Comparison of ENCODE assay signal across 1 cellular context in genomic region chr6:27388293-27389197, GRCh38.
TF ChIP-seq lines count a peak whose summit lies in the region.

Gene ZNF391, plus strand, starts transcription at chr6:27388759. Its CDS starts 11,612 bp downstream, at chr6:27400371.

TF ChIP-seq in SK-N-SH, 30 proteins besides CTCF, POLR2A, EP300 and RAD21 (continued from another document):
- TF ChIP-seq SIN3A (IDR thresholded peaks at IDR 0.05; ENCODE audit: borderline replicate concordance, low read depth, low read length) (peak; percentile 69; the same call in 1 of the 2 replicates), ZBTB33 (IDR thresholded peaks at IDR 0.05; ENCODE audit: borderline replicate concordance, low read depth) (no peak), MAX (IDR thresholded peaks at IDR 0.05; ENCODE audit: low read depth) (peak; percentile 60), RXRA (IDR thresholded peaks at IDR 0.05; ENCODE audit: borderline replicate concordance, low read depth) (no peak), FOXM1 (IDR thresholded peaks at IDR 0.05; ENCODE audit: low read depth) (0 out of 2 replicates have a peak, but pooled peaks have one; percentile 17), YY1 (IDR thresholded peaks at IDR 0.05; ENCODE audit: low read depth) (peak; percentile 55; the same call in 1 of the 2 replicates), ELF1 (IDR thresholded peaks at IDR 0.05) (no peak), RCOR1 (IDR thresholded peaks at IDR 0.05; ENCODE audit: low read length) (no peak), USF1 (IDR thresholded peaks at IDR 0.05; ENCODE audit: borderline replicate concordance, low read depth) (0 out of 2 replicates have a peak, but pooled peaks have one; percentile 11), POLR2AphosphoS5 (IDR thresholded peaks at IDR 0.05; ENCODE audit: low read depth, low read length) (peak; percentile 91)
